Comparison of ENCODE assay signal across 28 cellular contexts in genomic region chr1:171052977-171053376, GRCh38.
"Had no signal": no experiment of that assay in that cellular context is flagged by ENCODE, and none has a peak within 500 bp of the region (broad histone marks: within the 10 kb centered on the region; RNA-seq: fewer than 3 reads in every experiment).

No MANE protein-coding gene starts in this region.

- H3K36me3 Mint-ChIP-seq: stimulated activated effector memory CD8-positive, alpha-beta T cell treated with anti-CD3 and anti-CD28 coated beads, Interleukin-12 subunit alpha, Interleukin-12 subunit beta, amount 100 ng/mL, for 72 hours; stimulated activated memory B cell treated with anti-CD40 and anti-IgM and Interleukin-4, amounts not matched to agents 10 μg/mL and 1 μg/mL and 100 μg/mL, for 72 hours; stimulated activated naive B cell treated with anti-CD40 and anti-IgM and Interleukin-4, amounts not matched to agents 10 μg/mL and 1 μg/mL and 100 μg/mL, for 72 hours; type B pancreatic cell had no signal

- FAIRE-seq: urothelium cell line had no signal

- H3K27me3 ChIP-seq: stomach, testis, thyroid gland, tibial artery, tibial nerve, transverse colon, upper lobe of left lung, uterus, vagina had no signal

- H3K27ac ChIP-seq: stomach, suprapubic skin, testis, thoracic aorta, thyroid gland, tibial artery, tibial nerve, transverse colon, upper lobe of left lung, uterus, vagina had no signal

- ATAC-seq: stimulated activated effector memory CD8-positive, alpha-beta T cell treated with anti-CD3 and anti-CD28 coated beads, Interleukin-12 subunit alpha, Interleukin-12 subunit beta, amount 100 ng/mL, for 72 hours; stimulated activated memory B cell treated with anti-CD40 and anti-IgM and Interleukin-4, amounts not matched to agents 10 μg/mL and 1 μg/mL and 100 μg/mL, for 72 hours; stimulated activated naive B cell treated with anti-CD40 and anti-IgM and Interleukin-4, amounts not matched to agents 10 μg/mL and 1 μg/mL and 100 μg/mL, for 72 hours; stimulated activated naive CD8-positive, alpha-beta T cell treated with anti-CD3 and anti-CD28 coated beads, Interleukin-15, amount 100 ng/mL, for 72 hours; stimulated activated naive CD8-positive, alpha-beta T cell treated with anti-CD3 and anti-CD28 coated beads, Interleukin-15, Interleukin-2, amounts not matched to agents 100 U/mL and 50 U/mL, for 24 hours had no signal

- H3K27ac Mint-ChIP-seq: stimulated activated effector memory CD8-positive, alpha-beta T cell treated with anti-CD3 and anti-CD28 coated beads, Interleukin-12 subunit alpha, Interleukin-12 subunit beta, amount 100 ng/mL, for 72 hours; stimulated activated memory B cell treated with anti-CD40 and anti-IgM and Interleukin-4, amounts not matched to agents 10 μg/mL and 1 μg/mL and 100 μg/mL, for 72 hours; stimulated activated naive B cell treated with anti-CD40 and anti-IgM and Interleukin-4, amounts not matched to agents 10 μg/mL and 1 μg/mL and 100 μg/mL, for 72 hours; stimulated activated naive CD8-positive, alpha-beta T cell treated with anti-CD3 and anti-CD28 coated beads, Interleukin-15, amount 100 ng/mL, for 72 hours; stimulated activated naive CD8-positive, alpha-beta T cell treated with anti-CD3 and anti-CD28 coated beads, Interleukin-15, Interleukin-2, amounts not matched to agents 100 ng/mL and 50 ng/mL, for 24 hours; type B pancreatic cell had no signal

- H3K27me3 Mint-ChIP-seq: stimulated activated memory B cell treated with anti-CD40 and anti-IgM and Interleukin-4, amounts not matched to agents 10 μg/mL and 1 μg/mL and 100 μg/mL, for 72 hours; type B pancreatic cell had no signal

- DNase-seq: stimulated activated CD4-positive, alpha-beta T cell treated with anti-CD3 and anti-CD28 coated beads, Interleukin-2, amount 100 ng/mL, for 48 hours; stimulated activated CD4-positive, alpha-beta T cell treated with anti-CD3 and anti-CD28 coated beads, Interleukin-4, amount 100 ng/mL, for 1 hour; stimulated activated CD4-positive, alpha-beta T cell treated with anti-CD3 and anti-CD28 coated beads, Interleukin-4, amount 100 ng/mL, for 24 hours; stimulated activated CD4-positive, alpha-beta T cell treated with anti-CD3 and anti-CD28 coated beads, Interleukin-4, amount 100 ng/mL, for 4 hours; stimulated activated CD8-positive, alpha-beta memory T cell treated with anti-CD3 and anti-CD28 coated beads, Interleukin-4, amount 100 ng/mL, for 48 hours; stimulated activated naive B cell treated with anti-CD40 and anti-IgM and Interleukin-4, amounts not matched to agents 10 μg/mL and 1 μg/mL and 100 μg/mL, for 72 hours; stimulated activated naive CD4-positive, alpha-beta T cell; stimulated activated naive CD4-positive, alpha-beta T cell treated with Interleukin-2 at 50 U/mL for 16 hours; stimulated activated naive CD8-positive, alpha-beta T cell treated with anti-CD3 and anti-CD28 coated beads, Interleukin-15, amount 100 ng/mL, for 72 hours; stimulated activated naive CD8-positive, alpha-beta T cell treated with anti-CD3 and anti-CD28 coated beads, Interleukin-15, Interleukin-2, amounts not matched to agents 100 U/mL and 50 U/mL, for 24 hours; stomach; substantia nigra; testis; thyroid gland; tibial artery; transverse colon; trophoblast cell; upper lobe of left lung; uterus had no signal

- H3K4me3 ChIP-seq: stomach, suprapubic skin, testis, thoracic aorta, thyroid gland, tibial artery, tibial nerve, transverse colon, upper lobe of left lung, uterus, vagina had no signal

- H3K9me3 Mint-ChIP-seq: type B pancreatic cell had no signal

- H3K4me3 Mint-ChIP-seq: stimulated activated effector memory CD8-positive, alpha-beta T cell treated with anti-CD3 and anti-CD28 coated beads, Interleukin-12 subunit alpha, Interleukin-12 subunit beta, amount 100 ng/mL, for 72 hours; stimulated activated memory B cell treated with anti-CD40 and anti-IgM and Interleukin-4, amounts not matched to agents 10 μg/mL and 1 μg/mL and 100 μg/mL, for 72 hours; stimulated activated naive B cell treated with anti-CD40 and anti-IgM and Interleukin-4, amounts not matched to agents 10 μg/mL and 1 μg/mL and 100 μg/mL, for 72 hours; stimulated activated naive CD8-positive, alpha-beta T cell treated with anti-CD3 and anti-CD28 coated beads, Interleukin-15, amount 100 ng/mL, for 72 hours; stimulated activated naive CD8-positive, alpha-beta T cell treated with anti-CD3 and anti-CD28 coated beads, Interleukin-15, Interleukin-2, amounts not matched to agents 100 ng/mL and 50 ng/mL, for 24 hours; type B pancreatic cell had no signal

- H3K9me3 ChIP-seq: suprapubic skin, testis, thoracic aorta, thyroid gland, transverse colon, upper lobe of left lung, uterus, vagina had no signal

- H3K4me1 Mint-ChIP-seq: stimulated activated effector memory CD8-positive, alpha-beta T cell treated with anti-CD3 and anti-CD28 coated beads, Interleukin-12 subunit alpha, Interleukin-12 subunit beta, amount 100 ng/mL, for 72 hours; stimulated activated memory B cell treated with anti-CD40 and anti-IgM and Interleukin-4, amounts not matched to agents 10 μg/mL and 1 μg/mL and 100 μg/mL, for 72 hours; stimulated activated naive B cell treated with anti-CD40 and anti-IgM and Interleukin-4, amounts not matched to agents 10 μg/mL and 1 μg/mL and 100 μg/mL, for 72 hours; stimulated activated naive CD8-positive, alpha-beta T cell treated with anti-CD3 and anti-CD28 coated beads, Interleukin-15, amount 100 ng/mL, for 72 hours had no signal

- H3K36me3 ChIP-seq: stomach, suprapubic skin, thoracic aorta, thyroid gland, tibial artery, tibial nerve, transverse colon, upper lobe of left lung, uterus, vagina had no signal

- H3K4me1 ChIP-seq: stomach, suprapubic skin, testis, thyroid gland, tibial artery, tibial nerve, transverse colon, upper lobe of left lung, uterus, vagina had no signal
